12 cellular contexts compared by ENCODE assay signal in the genomic region with DNA sequence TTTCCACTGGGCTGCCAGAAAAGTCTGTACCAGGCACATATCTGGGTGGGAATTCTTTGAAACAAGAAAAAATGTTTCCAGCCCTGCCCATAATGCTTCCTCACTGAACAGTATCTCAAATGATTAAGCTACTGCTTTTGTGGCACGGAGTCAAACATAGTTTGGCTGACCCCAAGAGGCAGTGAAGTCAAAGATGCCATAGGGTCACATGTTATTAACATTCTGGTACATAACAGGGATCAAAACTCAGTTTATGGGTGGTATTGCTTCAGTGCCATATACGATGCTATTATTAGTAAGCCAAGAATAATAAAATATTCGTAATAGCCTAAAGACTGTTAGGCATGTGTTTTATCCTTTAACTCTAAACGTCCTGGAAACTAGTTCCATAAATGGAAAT.
DNase-seq lines count a peak whose midpoint lies in the region; ATAC-seq and TF ChIP-seq lines count a peak whose summit lies in the region.
"Had no signal": no experiment of that assay in that cellular context is flagged by ENCODE, and none has a peak within 500 bp of the region (broad histone marks: within the 10 kb centered on the region; RNA-seq: fewer than 3 reads in every experiment).

No MANE protein-coding gene starts in this region.

- no peak overlapping the region for H3K4me3 ChIP-seq in AG04449 (ENCODE audit: low read depth, low read length)
- no peak overlapping the region for H3K4me3 ChIP-seq in RWPE2 (ENCODE audit: severe bottlenecking)
- H3K4me3 ChIP-seq in fibroblast of lung (replicated peaks in 1 of 4; ENCODE audit: control extremely low read depth in 1 of 4, insufficient read depth in 1 of 4, low read depth in 3 of 4, low read length in 4 of 4), result no peak overlapping the region
- H3K4me3 ChIP-seq: BLaER1, lung had no signal

- H3K27me3 ChIP-seq in RWPE2 (ENCODE audit: insufficient read depth, poor library complexity, severe bottlenecking) (no peaks in the 10 kb centered on the region), fibroblast of lung (ENCODE audit: control insufficient read depth, insufficient read depth, low read length) (no peaks in the 10 kb centered on the region)
- H3K27me3 ChIP-seq: BLaER1 had no signal

- H3K4me1 ChIP-seq in RWPE2 (ENCODE audit: insufficient read depth, poor library complexity, severe bottlenecking) (peaks cover 78% of the 10 kb centered on the region), fibroblast of lung (ENCODE audit: control insufficient read depth, extremely low read depth, insufficient read depth, low read length) (peaks cover 66% of the 10 kb centered on the region)

- H3K9ac ChIP-seq in fibroblast of lung (ENCODE audit: insufficient read depth, low read length), result no peak overlapping the region
- H3K9ac ChIP-seq: BLaER1 had no signal

- CTCF ChIA-PET in AG04449 (lab: Yijun Ruan, JAX), result interaction anchor here (1.0 to 1.4 kb wide), 2 partner anchors 35 to 179 kb away, joined by 3 to 4 read pairs; no protein-coding TSS in a partner anchor

- H3K27ac ChIP-seq in RWPE2 (ENCODE audit: poor library complexity, severe bottlenecking) (peak overlapping the region; percentile 97), fibroblast of lung (ENCODE audit: insufficient read depth, low read length) (peak overlapping the region; percentile 92)
- H3K27ac ChIP-seq: BLaER1 had no signal

- DNase-seq in AG04449 (ENCODE audit: low read depth, low spot score), result peak; percentile 94
- DNase-seq in RWPE2 (ENCODE audit: low spot score), result no peak
- DNase-seq in fibroblast of lung (ENCODE audit: low read depth in 2 of 2), result peak; percentile 89 to 95
- DNase-seq in non-pigmented ciliary epithelial cell (ENCODE audit: low read depth), result peak; percentile 76
- DNase-seq in effector CD4-positive, alpha-beta T cell, result no peak
- DNase-seq in activated effector memory CD4-positive, alpha-beta T cell treated with Interleukin-2 at 50 U/mL for 16 hours, result no peak
- no peak for DNase-seq in NCI-H526 (lab: John Stamatoyannopoulos, UW)
- DNase-seq: activated CD4-positive, alpha-beta T cell treated with anti-CD3 and anti-CD28 coated beads for 4 hours; cerebellar nuclear complex had no signal

- H3K79me2 ChIP-seq in fibroblast of lung (ENCODE audit: control insufficient read depth, insufficient read depth, low read length), result peaks cover 51% of the 10 kb centered on the region

- POLR2A ChIA-PET in AG04449 (lab: Yijun Ruan, JAX), result interaction anchor here (0.7 to 2.3 kb wide), 4 partner anchors 17 to 130 kb away, joined by 4 to 11 read pairs (median 6); partner anchors contain the start of gene CRIM1

- H3K9me3 ChIP-seq in RWPE2 (ENCODE audit: severe bottlenecking) (no peaks in the 10 kb centered on the region), fibroblast of lung (ENCODE audit: control insufficient read depth, insufficient read depth, low read depth, low read length) (no peaks in the 10 kb centered on the region)

- H2AFZ ChIP-seq in fibroblast of lung (ENCODE audit: low read length), result no peak overlapping the region

- H3K36me3 ChIP-seq in RWPE2 (ENCODE audit: low read depth) (peaks cover 94% of the 10 kb centered on the region), fibroblast of lung (ENCODE audit: control insufficient read depth, insufficient read depth, low read length) (peaks cover 18% of the 10 kb centered on the region)

- ATAC-seq in RWPE2 (ENCODE audit: low read depth), result peak; percentile 74
- ATAC-seq in activated CD4-positive, CD25-positive, alpha-beta regulatory T cell treated with anti-CD3 and anti-CD28 coated beads, Interleukin-2, amount 50 U/mL, for 24 hours, result no peak

- TF ChIP-seq CTCF in AG04449 (IDR thresholded peaks at IDR 0.05; ENCODE audit: insufficient read depth, low read length, missing control alignments), result no peak
- TF ChIP-seq CTCF in RWPE2 (IDR thresholded peaks at IDR 0.05; ENCODE audit: poor library complexity, severe bottlenecking), result no peak
- no peak for TF ChIP-seq CTCF in fibroblast of lung (conservative IDR thresholded peaks at IDR 0.05 in 1 of 2, IDR thresholded peaks at IDR 0.05 in 1 of 2; ENCODE audit: low read depth in 1 of 2, low read length in 2 of 2)

- H4K20me1 ChIP-seq in fibroblast of lung (ENCODE audit: control insufficient read depth, extremely low read depth, insufficient read depth, low read length), result no peaks in the 10 kb centered on the region
- H4K20me1 ChIP-seq: BLaER1 had no signal

- peak overlapping the region; percentile 27 for H3K4me2 ChIP-seq in fibroblast of lung (ENCODE audit: extremely low read depth, insufficient read depth, low read length)
- H3K4me2 ChIP-seq: BLaER1 had no signal

Comparison
In these comparisons a context has a peak if more than half of its experiments do, and no peak if none do; other contexts are left out.
1. DNase-seq: peak in AG04449 (single experiment), fibroblast of lung (2 of 2) and non-pigmented ciliary epithelial cell (single experiment); none in RWPE2 (single experiment), effector CD4-positive, alpha-beta T cell (single experiment), activated effector memory CD4-positive, alpha-beta T cell treated with Interleukin-2 at 50 U/mL for 16 hours (single experiment) and NCI-H526 (0 of 2).